Comparison of ENCODE assay signal across 7 cellular contexts in the genomic region with DNA sequence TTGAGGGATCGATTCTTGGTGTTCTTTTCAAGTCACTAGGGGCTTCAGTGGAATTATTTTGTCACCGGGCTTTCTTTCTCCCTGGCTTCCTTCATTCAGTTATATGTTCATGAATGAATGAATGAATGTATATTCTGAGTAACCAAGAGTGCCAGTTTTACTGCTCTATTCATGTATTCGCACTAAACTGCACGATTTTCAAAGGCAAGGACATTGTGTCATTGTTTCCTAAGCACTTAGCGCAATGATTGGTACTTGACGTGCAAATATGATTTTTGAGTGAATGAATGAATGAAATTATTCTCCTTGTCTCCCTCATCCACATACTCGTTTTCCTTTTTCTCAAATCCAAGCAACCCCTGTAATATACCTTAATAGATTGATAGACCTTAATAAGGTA. TPM values are rescaled to one million over a fixed set of nuclear protein-coding genes. Genes with fewer than 3 reads are reported as not detected.
DNase-seq lines count a peak whose midpoint lies in the region; ATAC-seq and TF ChIP-seq lines count a peak whose summit lies in the region.

No MANE protein-coding gene starts in this region.

- peak overlapping the region; percentile 80 for H3K9ac ChIP-seq in HCT116 (ENCODE audit: low read length)
- H3K9ac ChIP-seq in skeletal muscle satellite cell (ENCODE audit: low read depth, low read length) = peak overlapping the region; percentile 91

- BruUV-seq in HCT116 (replicated peaks; lab: Mats Ljungman, UMichigan) = no TSS peak

- H3K27ac ChIP-seq in HCT116 (ENCODE audit: low read depth, low read length) (peak overlapping the region; percentile 78), SJSA1 (peak overlapping the region; percentile 88)

- intact Hi-C loops in HCT116 (cut with micrococcal nuclease) = loop anchor here (2.0 kb wide), 1 partner anchor 35 kb away; a partner anchor contains a TSS

- no peaks in the 10 kb centered on the region for H4K20me1 ChIP-seq in HCT116 (ENCODE audit: insufficient read depth)

- no peak for ATAC-seq in HCT116
- ATAC-seq in HG03025 (IDR thresholded peaks at IDR 0.05; ENCODE audit: low FRiP score, unreplicated experiment) = no peak

- no peaks in the 10 kb centered on the region; the same call in 1 of the 2 replicates for H3K79me2 ChIP-seq in HCT116 (ENCODE audit: insufficient read depth, low read length)

- H3K27me3 ChIP-seq in HCT116 (ENCODE audit: insufficient read depth, low read length) (no peaks in the 10 kb centered on the region), SJSA1 (replicated peaks) (no peaks in the 10 kb centered on the region), skeletal muscle satellite cell (ENCODE audit: control insufficient read depth, insufficient read depth, low read length) (no peaks in the 10 kb centered on the region)

- POLR2A ChIA-PET in HCT116 (lab: Charles Lee) = interaction anchor here (1.7 kb wide), 1 partner anchor 34 kb away, joined by 6 read pairs; a partner anchor contains a TSS

- TF ChIP-seq RAD21 in HCT116 (IDR thresholded peaks at IDR 0.05; ENCODE audit: low read depth) = no peak

- H3K9me3 ChIP-seq in HCT116 (ENCODE audit: control insufficient read depth in 1 of 2, insufficient read depth in 1 of 2, low read depth in 1 of 2, low read length in 2 of 2) = no peaks in the 10 kb centered on the region
- no peaks in the 10 kb centered on the region for H3K9me3 ChIP-seq in SJSA1 (replicated peaks)
- no peaks in the 10 kb centered on the region for H3K9me3 ChIP-seq in skeletal muscle satellite cell (replicated peaks; ENCODE audit: low read length)

- peaks cover 5 to 21% of the 10 kb centered on the region in 2 experiments for H3K4me1 ChIP-seq in HCT116 (ENCODE audit: control insufficient read depth in 1 of 2, insufficient read depth in 2 of 2, low read length in 2 of 2)
- peaks cover 4% of the 10 kb centered on the region; the same call in 1 of the 2 replicates for H3K4me1 ChIP-seq in SJSA1 (replicated peaks)
- peaks cover 5% of the 10 kb centered on the region for H3K4me1 ChIP-seq in skeletal muscle satellite cell (ENCODE audit: control insufficient read depth, insufficient read depth, low read length)

- RAD21 ChIA-PET in HCT116 (lab: Charles Lee; ENCODE audit: low non-redundant PET in 1 of 2, low total read pairs in 2 of 2, uncharacterized antibody in 2 of 2, unreplicated experiment in 2 of 2) = interaction anchor here in 1 of 2 experiments (0.7 kb wide), 1 partner anchor 174 kb away, joined by 3 read pairs; no protein-coding TSS in a partner anchor

- CTCF ChIA-PET in HCT116 (lab: Charles Lee) = no interaction called here

- H2AFZ ChIP-seq in HCT116 (ENCODE audit: low read depth, low read length, poor library complexity, severe bottlenecking) = peak overlapping the region; percentile 39

- H3K4me3 ChIP-seq in HCT116 (replicated peaks in 1 of 2; ENCODE audit: low read depth in 1 of 2, low read length in 2 of 2) (peak overlapping the region; percentile 67 to 82), SJSA1 (peak overlapping the region; percentile 67), fibroblast of the aortic adventitia (ENCODE audit: low read depth, low read length) (peak overlapping the region; percentile 80), skeletal muscle satellite cell (ENCODE audit: low read length) (peak overlapping the region; percentile 76)

- H3K36me3 ChIP-seq in HCT116 (ENCODE audit: control insufficient read depth in 1 of 2, insufficient read depth in 2 of 2, low read length in 2 of 2) (no peaks in the 10 kb centered on the region), SJSA1 (no peaks in the 10 kb centered on the region), skeletal muscle satellite cell (ENCODE audit: insufficient read depth, low read length) (no peaks in the 10 kb centered on the region)

- no peaks in the 10 kb centered on the region for H3K9me2 ChIP-seq in HCT116 (ENCODE audit: insufficient read depth)

- H3K4me2 ChIP-seq in HCT116 (ENCODE audit: low read length) (peak overlapping the region; percentile 84), skeletal muscle satellite cell (ENCODE audit: low read length) (peak overlapping the region; percentile 88)

- TF ChIP-seq POLR2A in HCT116 (IDR thresholded peaks at IDR 0.05; ENCODE audit: borderline replicate concordance, extremely low read depth, insufficient read depth, insufficient read length) = no peak

- TF ChIP-seq CTCF in HCT116 (IDR thresholded peaks at IDR 0.05 in 2 of 3, conservative IDR thresholded peaks at IDR 0.05 in 1 of 3; ENCODE audit: borderline replicate concordance in 1 of 3, insufficient read depth in 1 of 3, low read depth in 2 of 3, low read length in 2 of 3) (no peak), fibroblast of the aortic adventitia (IDR thresholded peaks at IDR 0.05; ENCODE audit: insufficient read depth, low read length) (no peak)

- no peak for DNase-seq in HCT116 (ENCODE audit: low read depth, low spot score)
- no peak for DNase-seq in SJSA1 (ENCODE audit: low read depth in 1 of 2, low spot score in 2 of 2)
- DNase-seq in fibroblast of the aortic adventitia (ENCODE audit: low read depth) = no peak
- no peak for DNase-seq in effector CD8-positive, alpha-beta T cell (lab: John Stamatoyannopoulos, UW)
- DNase-seq in SIG-M5 (lab: John Stamatoyannopoulos, UW) = no peak

TF ChIP-seq in HCT116, 20 proteins besides CTCF, POLR2A, EP300 and RAD21:
- TF ChIP-seq POLR2AphosphoS5 (IDR thresholded peaks at IDR 0.05; ENCODE audit: low read depth, low read length) (no peak), ELF1 (IDR thresholded peaks at IDR 0.05; ENCODE audit: borderline replicate concordance, low read depth) (no peak; the same call in 1 of the 2 replicates), YY1 (IDR thresholded peaks at IDR 0.05; ENCODE audit: extremely low read depth, insufficient replicate concordance, low read depth, low read length) (no peak), SP1 (IDR thresholded peaks at IDR 0.05; ENCODE audit: low read depth) (no peak), JUND (IDR thresholded peaks at IDR 0.05) (no peak), CBX3 (IDR thresholded peaks at IDR 0.05; ENCODE audit: low read depth) (no peak)
- TF ChIP-seq, protein P1, sequence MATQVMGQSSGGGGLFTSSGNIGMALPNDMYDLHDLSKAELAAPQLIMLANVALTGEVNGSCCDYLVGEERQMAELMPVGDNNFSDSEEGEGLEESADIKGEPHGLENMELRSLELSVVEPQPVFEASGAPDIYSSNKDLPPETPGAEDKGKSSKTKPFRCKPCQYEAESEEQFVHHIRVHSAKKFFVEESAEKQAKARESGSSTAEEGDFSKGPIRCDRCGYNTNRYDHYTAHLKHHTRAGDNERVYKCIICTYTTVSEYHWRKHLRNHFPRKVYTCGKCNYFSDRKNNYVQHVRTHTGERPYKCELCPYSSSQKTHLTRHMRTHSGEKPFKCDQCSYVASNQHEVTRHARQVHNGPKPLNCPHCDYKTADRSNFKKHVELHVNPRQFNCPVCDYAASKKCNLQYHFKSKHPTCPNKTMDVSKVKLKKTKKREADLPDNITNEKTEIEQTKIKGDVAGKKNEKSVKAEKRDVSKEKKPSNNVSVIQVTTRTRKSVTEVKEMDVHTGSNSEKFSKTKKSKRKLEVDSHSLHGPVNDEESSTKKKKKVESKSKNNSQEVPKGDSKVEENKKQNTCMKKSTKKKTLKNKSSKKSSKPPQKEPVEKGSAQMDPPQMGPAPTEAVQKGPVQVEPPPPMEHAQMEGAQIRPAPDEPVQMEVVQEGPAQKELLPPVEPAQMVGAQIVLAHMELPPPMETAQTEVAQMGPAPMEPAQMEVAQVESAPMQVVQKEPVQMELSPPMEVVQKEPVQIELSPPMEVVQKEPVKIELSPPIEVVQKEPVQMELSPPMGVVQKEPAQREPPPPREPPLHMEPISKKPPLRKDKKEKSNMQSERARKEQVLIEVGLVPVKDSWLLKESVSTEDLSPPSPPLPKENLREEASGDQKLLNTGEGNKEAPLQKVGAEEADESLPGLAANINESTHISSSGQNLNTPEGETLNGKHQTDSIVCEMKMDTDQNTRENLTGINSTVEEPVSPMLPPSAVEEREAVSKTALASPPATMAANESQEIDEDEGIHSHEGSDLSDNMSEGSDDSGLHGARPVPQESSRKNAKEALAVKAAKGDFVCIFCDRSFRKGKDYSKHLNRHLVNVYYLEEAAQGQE (IDR thresholded peaks at IDR 0.05; ENCODE audit: low read depth) = no peak
- TF ChIP-seq, protein P2, sequence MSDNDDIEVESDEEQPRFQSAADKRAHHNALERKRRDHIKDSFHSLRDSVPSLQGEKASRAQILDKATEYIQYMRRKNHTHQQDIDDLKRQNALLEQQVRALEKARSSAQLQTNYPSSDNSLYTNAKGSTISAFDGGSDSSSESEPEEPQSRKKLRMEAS (IDR thresholded peaks at IDR 0.05) = no peak

RNA-seq across cellular contexts. Expression of a gene that starts 0.8 kb away (rescaled TPM):
- total RNA-seq in HCT116 (2021; ENCODE audit: unreplicated experiment) (4.9 TPM), fibroblast of the aortic adventitia (ENCODE audit: low replicate concordance) (3.7 and 6.0 TPM in 2 replicates)
- polyA plus RNA-seq in HCT116 (2012) = 1.1 and 2.4 TPM in 2 replicates
- total RNA-seq in SJSA1 (2014; rRNA removed; shearing (Covaris generic)) = 1.6 and 3.0 TPM in 2 replicates
- 4.1 and 5.0 TPM in 2 replicates for total RNA-seq in skeletal muscle satellite cell (2012; rRNA removed)

RNA-seq across cellular contexts. Expression of a gene that starts 34.8 kb away (rescaled TPM):
- 111 TPM for total RNA-seq in HCT116 (2021; ENCODE audit: unreplicated experiment)
- 59.5 and 84.4 TPM in 2 replicates for polyA plus RNA-seq in HCT116 (2012)
- total RNA-seq in SJSA1 (2014; rRNA removed; shearing (Covaris generic)) = 254 and 263 TPM in 2 replicates
- total RNA-seq in fibroblast of the aortic adventitia (ENCODE audit: low replicate concordance) = 165 and 266 TPM in 2 replicates
- total RNA-seq in skeletal muscle satellite cell (2012; rRNA removed) = 183 and 203 TPM in 2 replicates
